In genomic region chr15:81323944-81324881, GRCh38 we compare ENCODE assay signal across 8 cellular contexts. TPM values are rescaled to one million over a fixed set of nuclear protein-coding genes. Genes with fewer than 3 reads are reported as not detected.
A peak's percentile ranks its signal among the peaks of the same experiment; 100 is the strongest.
DNase-seq lines count a peak whose midpoint lies in the region; ATAC-seq and TF ChIP-seq lines count a peak whose summit lies in the region.

Gene STARD5, minus strand, starts transcription at chr15:81324141. Its CDS starts 42 bp downstream, at chr15:81324099.

- peaks cover 0 to 3% of the 10 kb centered on the region in 2 donors for H3K4me1 ChIP-seq in lung (ENCODE audit: control insufficient read depth in 2 of 2, insufficient read depth in 2 of 2, low read length in 2 of 2)

- peak within 1 kb of the TSS; percentile 83 for H3K27ac Mint-ChIP-seq in CD4-positive, alpha-beta T cell
- peak within 1 kb of the TSS; percentile 86 for H3K27ac Mint-ChIP-seq in activated CD8-positive, alpha-beta T cell treated with anti-CD3 and anti-CD28 coated beads for 36 hours

- peak; percentile 96 for ATAC-seq in CD4-positive, alpha-beta T cell (ENCODE audit: poor library complexity)
- ATAC-seq in GM19455 (IDR thresholded peaks at IDR 0.05; ENCODE audit: unreplicated experiment), result peak; percentile 98
- peak; percentile 100 for ATAC-seq in activated CD8-positive, alpha-beta T cell treated with anti-CD3 and anti-CD28 coated beads for 36 hours
- peak; percentile 100 for ATAC-seq in lung (ENCODE audit: insufficient read depth, low FRiP score)

- H3K4me3 Mint-ChIP-seq in CD4-positive, alpha-beta T cell, result peak within 1 kb of the TSS; percentile 93
- peak within 1 kb of the TSS; percentile 84 for H3K4me3 Mint-ChIP-seq in activated CD8-positive, alpha-beta T cell treated with anti-CD3 and anti-CD28 coated beads for 36 hours

- no peaks in the 10 kb centered on the region for H3K27me3 Mint-ChIP-seq in CD4-positive, alpha-beta T cell
- H3K27me3 Mint-ChIP-seq in activated CD8-positive, alpha-beta T cell treated with anti-CD3 and anti-CD28 coated beads for 36 hours, result no peaks in the 10 kb centered on the region

- H3K9me3 Mint-ChIP-seq in CD4-positive, alpha-beta T cell, result no peaks in the 10 kb centered on the region
- no peaks in the 10 kb centered on the region for H3K9me3 Mint-ChIP-seq in activated CD8-positive, alpha-beta T cell treated with anti-CD3 and anti-CD28 coated beads for 36 hours

- H3K36me3 ChIP-seq in lung (ENCODE audit: control insufficient read depth in 2 of 2, insufficient read depth in 2 of 2, low read length in 2 of 2), result peaks cover 0 to 7% of the 10 kb centered on the region in 2 donors

- H3K27ac ChIP-seq in CD4-positive, alpha-beta T cell (ENCODE audit: low read depth, low read length), result peak within 1 kb of the TSS; percentile 52
- H3K27ac ChIP-seq in lung (ENCODE audit: low read depth in 1 of 2, low read length in 1 of 2), result peak within 1 kb of the TSS; percentile 65 to 79

- CTCF ChIA-PET in CD4-positive, alpha-beta T cell (lab: Charles Lee), result interaction anchor here (0.8 to 2.0 kb wide), 3 partner anchors 13 to 58 kb away, joined by 3 to 9 read pairs (median 7); no protein-coding TSS in a partner anchor
- CTCF ChIA-PET in activated CD8-positive, alpha-beta T cell treated with anti-CD3 and anti-CD28 coated beads for 36 hours (lab: Charles Lee), result interaction anchor here (0.9 to 2.5 kb wide), 10 partner anchors 11 to 77 kb away, joined by 3 to 20 read pairs (median 4); no protein-coding TSS in a partner anchor

- DNase-seq in CD4-positive, alpha-beta T cell, result peak; percentile 87 to 97 (median 92)
- peak; percentile 93 for DNase-seq in HK-2 (ENCODE audit: unreplicated experiment)
- peak; percentile 62 for DNase-seq in NCI-H82 treated with DMSO at 0.1 percent for 48 hours (lab: John Stamatoyannopoulos, UW; ENCODE audit: unreplicated experiment)
- DNase-seq in activated CD8-positive, alpha-beta T cell treated with anti-CD3 and anti-CD28 coated beads for 36 hours, result peak; percentile 98
- peak; percentile 92 for DNase-seq in effector CD4-positive, alpha-beta T cell
- DNase-seq in lung (ENCODE audit: low spot score), result peak; percentile 99
- DNase-seq in stimulated activated CD4-positive, alpha-beta T cell treated with anti-CD3 and anti-CD28 coated beads, TNF-alpha, amount 100 ng/mL, for 24 hours (ENCODE audit: low read depth in 3 of 3), result peak; percentile 95 to 99 (median 96)

- peaks cover 17% of the 10 kb centered on the region for H3K36me3 Mint-ChIP-seq in CD4-positive, alpha-beta T cell (ENCODE audit: low read depth)
- peaks cover 13% of the 10 kb centered on the region for H3K36me3 Mint-ChIP-seq in activated CD8-positive, alpha-beta T cell treated with anti-CD3 and anti-CD28 coated beads for 36 hours (ENCODE audit: low read depth)

- H3K4me3 ChIP-seq in lung, result peak within 1 kb of the TSS; percentile 93

- H3K4me1 Mint-ChIP-seq in CD4-positive, alpha-beta T cell (ENCODE audit: low read depth), result peaks cover 52% of the 10 kb centered on the region
- peaks cover 37% of the 10 kb centered on the region for H3K4me1 Mint-ChIP-seq in activated CD8-positive, alpha-beta T cell treated with anti-CD3 and anti-CD28 coated beads for 36 hours (ENCODE audit: low read depth)

- H3K27me3 ChIP-seq in CD4-positive, alpha-beta T cell (ENCODE audit: control insufficient read depth, insufficient read depth, low read length), result no peaks in the 10 kb centered on the region
- no peaks in the 10 kb centered on the region for H3K27me3 ChIP-seq in lung (ENCODE audit: control insufficient read depth, insufficient read depth)

- H3K9me3 ChIP-seq in CD4-positive, alpha-beta T cell (ENCODE audit: control insufficient read depth, low read length), result no peaks in the 10 kb centered on the region
- no peaks in the 10 kb centered on the region for H3K9me3 ChIP-seq in lung (ENCODE audit: control insufficient read depth in 2 of 2, insufficient read depth in 1 of 2, low read length in 1 of 2)

- TF ChIP-seq CTCF in CD4-positive, alpha-beta T cell (IDR thresholded peaks at IDR 0.05), result no peak
- no peak for TF ChIP-seq CTCF in activated CD8-positive, alpha-beta T cell treated with anti-CD3 and anti-CD28 coated beads for 36 hours (IDR thresholded peaks at IDR 0.05)
- no peak for TF ChIP-seq CTCF in lung (IDR thresholded peaks at IDR 0.05; ENCODE audit: control extremely low read depth, extremely low read depth)

- POLR2A ChIA-PET in CD4-positive, alpha-beta T cell (lab: Charles Lee), result interaction anchor here (0.6 to 8.2 kb wide), 17 partner anchors 9 to 629 kb away, joined by 3 to 71 read pairs (median 6); partner anchors contain the start of gene ABHD17C
- POLR2A ChIA-PET in activated CD8-positive, alpha-beta T cell treated with anti-CD3 and anti-CD28 coated beads for 36 hours (lab: Charles Lee), result interaction anchor here (0.8 to 4.7 kb wide), 7 partner anchors 8 to 52 kb away, joined by 3 to 29 read pairs (median 4); no protein-coding TSS in a partner anchor

- 1% methylated on average over 67 of the region's 67 CpGs for WGBS in lung, 2 donors

- intact Hi-C loops in CD4-positive, alpha-beta T cell (cut with DNase I, micrococcal nuclease), result loop anchor here (1.0 to 5.0 kb wide), 4 partner anchors 25 to 337 kb away; partner anchors contain the start of gene MESD (in 1 of the 2)
- intact Hi-C loops in activated CD8-positive, alpha-beta T cell treated with anti-CD3 and anti-CD28 coated beads for 36 hours (cut with micrococcal nuclease), result loop anchor here (5.0 kb wide), 1 partner anchor 52 kb away; no protein-coding TSS in a partner anchor

RNA-seq across cellular contexts. Expression of gene STARD5, which starts in this region (rescaled TPM):
- 1 to 10 TPM; 9.7 to 9.8 TPM for total RNA-seq in CD4-positive, alpha-beta T cell
- 1 to 10 TPM; 6.7 to 6.9 TPM for total RNA-seq in activated CD8-positive, alpha-beta T cell treated with anti-CD3 and anti-CD28 coated beads for 36 hours
- 1 to 10 TPM; 4.5 to 7.0 TPM for total RNA-seq in lung
- 1 to 10 TPM; 2.9 to 5.4 TPM for polyA plus RNA-seq in lung

Comparison
In these comparisons a context has a peak if more than half of its experiments do, and no peak if none do; other contexts are left out.
1. Peak in every context shown above with its lines: DNase-seq, ATAC-seq, H3K4me3 ChIP-seq and H3K27ac ChIP-seq.